ENCODE assay signal across 9 cellular contexts in genomic region chr3:112092439-112093179, GRCh38. TPM values are rescaled to one million over a fixed set of nuclear protein-coding genes. Genes with fewer than 3 reads are reported as not detected.
DNase-seq lines count a peak whose midpoint lies in the region; ATAC-seq and TF ChIP-seq lines count a peak whose summit lies in the region.
"Had no signal": no experiment of that assay in that cellular context is flagged by ENCODE, and none has a peak within 500 bp of the region (broad histone marks: within the 10 kb centered on the region; RNA-seq: fewer than 3 reads in every experiment).

No MANE protein-coding gene starts in this region.

- TF ChIP-seq CTCF in chondrocyte (IDR thresholded peaks at IDR 0.05): no peak
- no peak for TF ChIP-seq CTCF in glutamatergic neuron (IDR thresholded peaks at IDR 0.05; ENCODE audit: partially characterized antibody, unreplicated experiment)

- no peaks in the 10 kb centered on the region for H3K36me3 Mint-ChIP-seq in chondrocyte (ENCODE audit: low read depth)
- H3K36me3 Mint-ChIP-seq in glutamatergic neuron (ENCODE audit: unreplicated experiment): no peaks in the 10 kb centered on the region

- H3K9me3 ChIP-seq in neuron (ENCODE audit: low read length): peaks cover 3% of the 10 kb centered on the region

- no peaks in the 10 kb centered on the region for H3K9me3 Mint-ChIP-seq in chondrocyte (ENCODE audit: low read depth)
- H3K9me3 Mint-ChIP-seq in glutamatergic neuron (ENCODE audit: unreplicated experiment): no peaks in the 10 kb centered on the region

- peaks cover 4% of the 10 kb centered on the region for H3K27me3 ChIP-seq in neuron (ENCODE audit: insufficient read depth, low read length)

- H2AFZ ChIP-seq in neuron (ENCODE audit: low read depth, low read length): peak overlapping the region; percentile 3

- H3K27me3 Mint-ChIP-seq in chondrocyte (ENCODE audit: low read depth): no peaks in the 10 kb centered on the region
- H3K27me3 Mint-ChIP-seq in glutamatergic neuron (ENCODE audit: unreplicated experiment): peaks cover 2% of the 10 kb centered on the region

- peaks cover 51% of the 10 kb centered on the region for H3K4me1 Mint-ChIP-seq in chondrocyte (ENCODE audit: low read depth)
- H3K4me1 Mint-ChIP-seq in glutamatergic neuron (ENCODE audit: low read depth, unreplicated experiment): peaks cover 10% of the 10 kb centered on the region

- no peaks in the 10 kb centered on the region for H3K36me3 ChIP-seq in neuron (ENCODE audit: insufficient read depth, low read length)

- H3K27ac Mint-ChIP-seq in chondrocyte (ENCODE audit: unreplicated experiment): peak overlapping the region; percentile 73
- no peak overlapping the region for H3K27ac Mint-ChIP-seq in glutamatergic neuron (ENCODE audit: unreplicated experiment)

- H3K4me3 ChIP-seq in neuron (ENCODE audit: low read length): no peak overlapping the region

- peaks cover 17% of the 10 kb centered on the region for H3K4me1 ChIP-seq in neuron (ENCODE audit: insufficient read depth, low read length)

- DNase-seq in chondrocyte (ENCODE audit: low spot score) (no peak), putamen (ENCODE audit: low spot score) (no peak), glutamatergic neuron (no peak), UCSD-AML1 (lab: John Stamatoyannopoulos, UW; ENCODE audit: unreplicated experiment) (no peak)
- DNase-seq: SW 1271 had no signal

- ATAC-seq in GM18502 (IDR thresholded peaks at IDR 0.05; ENCODE audit: poor library complexity, unreplicated experiment) (peak; percentile 42), HG03354 (IDR thresholded peaks at IDR 0.05; ENCODE audit: poor library complexity, severe bottlenecking, unreplicated experiment) (peak; percentile 41), HG03025 (IDR thresholded peaks at IDR 0.05; ENCODE audit: low FRiP score, unreplicated experiment) (no peak)

- H3K4me3 Mint-ChIP-seq in chondrocyte (ENCODE audit: unreplicated experiment): peak overlapping the region; percentile 43
- H3K4me3 Mint-ChIP-seq in glutamatergic neuron (ENCODE audit: unreplicated experiment): no peak overlapping the region

RNA-seq across cellular contexts. Expression of gene C3orf52, which starts 6.4 kb away (rescaled TPM):
- 2.1 to 5.8 TPM (median 4.3 TPM) in 3 replicates for total RNA-seq in chondrocyte
- total RNA-seq in glutamatergic neuron (ENCODE audit: unreplicated experiment): 1.4 TPM

RNA-seq across cellular contexts. Expression of gene GCSAM, which starts 40.4 kb away (rescaled TPM):
- total RNA-seq in chondrocyte: not detected in 3 replicates
- total RNA-seq in glutamatergic neuron (ENCODE audit: unreplicated experiment): not detected

RNA-seq across cellular contexts. Expression of gene TMPRSS7, which starts 58.1 kb away (rescaled TPM):
- total RNA-seq in chondrocyte (not detected in 3 replicates), glutamatergic neuron (ENCODE audit: unreplicated experiment) (not detected)
